Comparison of ENCODE assay signal across 18 cellular contexts in genomic region chr4:139942284-139942683, GRCh38.
DNase-seq lines count a peak whose midpoint lies in the region; ATAC-seq, FAIRE-seq and TF ChIP-seq lines count a peak whose summit lies in the region.
"Had no signal": no experiment of that assay in that cellular context is flagged by ENCODE, and none has a peak within 500 bp of the region (broad histone marks: within the 10 kb centered on the region; RNA-seq: fewer than 3 reads in every experiment).

No MANE protein-coding gene starts in this region.

- H3K4ac ChIP-seq in H1 (replicated peaks; ENCODE audit: insufficient read length, low read depth, low read length), result peak overlapping the region; percentile 39
- no peak overlapping the region for H3K4ac ChIP-seq in mesenchymal stem cell (ENCODE audit: low read depth in 1 of 2, low read length in 2 of 2)

- CTCF ChIA-PET in H1 (lab: Charles Lee; ENCODE audit: partially characterized antibody), result no interaction called here

- H3K9me3 ChIP-seq in heart left ventricle, result no peaks in the 10 kb centered on the region
- H3K9me3 ChIP-seq in right atrium auricular region, result no peaks in the 10 kb centered on the region
- no peaks in the 10 kb centered on the region for H3K9me3 ChIP-seq in H1 (ENCODE audit: insufficient read depth in 2 of 2, low read depth in 1 of 2, low read length in 1 of 2)
- no peaks in the 10 kb centered on the region for H3K9me3 ChIP-seq in mesenchymal stem cell (ENCODE audit: control insufficient read depth, low read length)
- H3K9me3 ChIP-seq: A549, HAP-1 had no signal

- no peak for FAIRE-seq in H1 (lab: Jason Lieb, UNC)
- FAIRE-seq: A549, G401.6, HTR-8/SVneo had no signal

- POLR2A ChIA-PET in H1 (lab: Charles Lee; ENCODE audit: partially characterized antibody), result no interaction called here

- TF ChIP-seq RAD21 in H1 (IDR thresholded peaks at IDR 0.05 in 1 of 2, conservative IDR thresholded peaks at IDR 0.05 in 1 of 2; ENCODE audit: low read depth in 2 of 2, low read length in 2 of 2), result no peak

- H3K9ac ChIP-seq in H1 (replicated peaks in 1 of 4; ENCODE audit: extremely low read depth in 1 of 4, low read depth in 3 of 4, low read length in 3 of 4), result no peak overlapping the region
- H3K9ac ChIP-seq in mesenchymal stem cell (ENCODE audit: low read length), result no peak overlapping the region

- no peak overlapping the region for H2AK5ac ChIP-seq in H1 (ENCODE audit: low read depth, low read length)
- H2AK5ac ChIP-seq in mesenchymal stem cell (ENCODE audit: low read length, severe bottlenecking), result peak overlapping the region; percentile 37

- DNase-seq in heart left ventricle (no peak), right atrium auricular region (ENCODE audit: low spot score) (no peak), H1 (ENCODE audit: low read depth in 1 of 2, low spot score in 2 of 2) (no peak), mesenchymal stem cell (peak; percentile 33), middle frontal gyrus (ENCODE audit: extremely low spot score, low spot score) (no peak), NCI-H146 (lab: John Stamatoyannopoulos, UW) (no peak)
- DNase-seq in activated effector memory CD4-positive, alpha-beta T cell treated with Interleukin-2 at 50 U/mL for 16 hours, result no peak
- DNase-seq: C1 segment of cervical spinal cord, DND-41, NCI-H187 treated with DMSO at 0.1 percent for 48 hours, NCI-H2171 treated with DMSO at 0.1 percent for 48 hours, NCI-H446 treated with DMSO at 0.1 percent for 48 hours, NCI-H774 had no signal

- H2AFZ ChIP-seq in H1 (ENCODE audit: low read length) (no peak overlapping the region), mesenchymal stem cell (ENCODE audit: low read depth, low read length) (no peak overlapping the region)

- H3K18ac ChIP-seq in H1 (ENCODE audit: extremely low read depth, low read length) (0 out of 2 replicates have a peak overlapping the region, but pooled peaks have one; percentile 2), mesenchymal stem cell (ENCODE audit: low read depth in 1 of 2, low read length in 2 of 2) (peak overlapping the region in 1 of 2 experiments; percentile 62)

- H4K91ac ChIP-seq in H1 (replicated peaks; ENCODE audit: insufficient read length, low read length) (peak overlapping the region; percentile 66), mesenchymal stem cell (ENCODE audit: low read length) (no peak overlapping the region)

- H2BK5ac ChIP-seq in H1 (ENCODE audit: low read depth, low read length) (no peak overlapping the region), mesenchymal stem cell (ENCODE audit: low read depth, low read length, poor library complexity, severe bottlenecking) (no peak overlapping the region)

- H2BK15ac ChIP-seq in H1 (ENCODE audit: low read length) (no peak overlapping the region), mesenchymal stem cell (ENCODE audit: low read depth, poor library complexity, severe bottlenecking) (no peak overlapping the region)

- no peak overlapping the region for H3K56ac ChIP-seq in H1 (replicated peaks; ENCODE audit: insufficient read length, low read depth, low read length)

- ATAC-seq in heart left ventricle, result peak; percentile 63 to 84 (median 72)
- ATAC-seq: A549 had no signal

- H3K4me1 ChIP-seq in heart left ventricle (peaks cover 0 to 14% (median 8%) of the 10 kb centered on the region in 12 donors), right atrium auricular region (peaks cover 0 to 17% of the 10 kb centered on the region in 2 donors), H1 (replicated peaks in 1 of 4; ENCODE audit: control insufficient read depth in 3 of 4, insufficient read depth in 4 of 4, low read length in 3 of 4) (peaks cover 0 to 4% (median 0%) of the 10 kb centered on the region in 4 experiments; a peak in 1 of 7 replicates), mesenchymal stem cell (ENCODE audit: control insufficient read depth, insufficient read depth, low read depth, low read length) (no peaks in the 10 kb centered on the region)

- no peak overlapping the region; the same call in 1 of the 2 replicates for H2BK12ac ChIP-seq in H1 (ENCODE audit: low read depth, low read length)
- no peak overlapping the region for H2BK12ac ChIP-seq in mesenchymal stem cell (ENCODE audit: low read length in 2 of 2)

- WGBS in heart left ventricle, 4 donors, result 47 to 58% (median 49%) methylated on average over 3 of the region's 3 CpGs
- WGBS in H1 (ENCODE audit: extremely low coverage in 1 of 2, insufficient coverage in 1 of 2, insufficient read length in 1 of 2, insufficient replicate concordance in 2 of 2, low coverage in 1 of 2, low lambda C conversion rate in 2 of 2, missing lambda C conversion rate in 1 of 2), 2 experiments, result 95% methylated on average over 3 of the region's 3 CpGs; no CpG with 5 or more reads in 1 of the 2 experiments
- WGBS in mesenchymal stem cell, result 32% methylated on average over 2 of the region's 3 CpGs

- no peak for TF ChIP-seq EP300 in H1 (IDR thresholded peaks at IDR 0.05; ENCODE audit: borderline replicate concordance in 1 of 2, low read depth in 2 of 2, low read length in 2 of 2)

- no peak for TF ChIP-seq CTCF in heart left ventricle (IDR thresholded peaks at IDR 0.05)
- TF ChIP-seq CTCF in right atrium auricular region (IDR thresholded peaks at IDR 0.05), result no peak
- TF ChIP-seq CTCF in H1 (IDR thresholded peaks at IDR 0.05; ENCODE audit: control extremely low read depth in 1 of 3, insufficient read depth in 1 of 3, low read depth in 1 of 3, low read length in 3 of 3), result no peak

- H3K27me3 ChIP-seq in heart left ventricle, result no peaks in the 10 kb centered on the region
- H3K27me3 ChIP-seq in right atrium auricular region, result no peaks in the 10 kb centered on the region
- H3K27me3 ChIP-seq in H1 (replicated peaks in 1 of 4; ENCODE audit: control insufficient read depth in 3 of 4, extremely low read depth in 1 of 4, insufficient read depth in 3 of 4, low read length in 3 of 4), result no peaks in the 10 kb centered on the region
- no peaks in the 10 kb centered on the region for H3K27me3 ChIP-seq in mesenchymal stem cell (ENCODE audit: control insufficient read depth in 1 of 2, insufficient read depth in 1 of 2, low read length in 2 of 2)

- no peak overlapping the region for H3K23ac ChIP-seq in H1 (ENCODE audit: insufficient read length)
- no peak overlapping the region for H3K23ac ChIP-seq in mesenchymal stem cell (ENCODE audit: low read length in 2 of 2)

- no peak overlapping the region for H3K4me2 ChIP-seq in H1 (ENCODE audit: insufficient read depth in 1 of 2, low read depth in 2 of 2, low read length in 2 of 2)
- no peak overlapping the region for H3K4me2 ChIP-seq in mesenchymal stem cell (ENCODE audit: low read length, poor library complexity, severe bottlenecking)
- H3K4me2 ChIP-seq: A549 had no signal

- H2BK120ac ChIP-seq in H1 (replicated peaks; ENCODE audit: low read depth, low read length) (no peak overlapping the region), mesenchymal stem cell (ENCODE audit: low read depth, low read length) (no peak overlapping the region)

- no peaks in the 10 kb centered on the region for H3K23me2 ChIP-seq in H1 (ENCODE audit: low read depth, low read length)

- H3K79me1 ChIP-seq in H1 (ENCODE audit: low read depth, low read length) (no peaks in the 10 kb centered on the region), mesenchymal stem cell (replicated peaks; ENCODE audit: low read length, poor library complexity, severe bottlenecking) (no peaks in the 10 kb centered on the region)

- H3K14ac ChIP-seq in H1 (ENCODE audit: insufficient read length) (no peak overlapping the region), mesenchymal stem cell (ENCODE audit: low read length in 2 of 2) (no peak overlapping the region)

- H2BK20ac ChIP-seq in H1 (ENCODE audit: low read length), result no peak overlapping the region

- H4K8ac ChIP-seq in H1 (ENCODE audit: extremely low read depth, insufficient read depth, low read length) (no peak overlapping the region), mesenchymal stem cell (ENCODE audit: low read length) (no peak overlapping the region)

- TF ChIP-seq POLR2A in heart left ventricle (IDR thresholded peaks at IDR 0.05) (no peak), H1 (IDR thresholded peaks at IDR 0.05; ENCODE audit: control extremely low read depth in 1 of 2, low read depth in 2 of 2, low read length in 2 of 2) (no peak)

- H3K36me3 ChIP-seq in heart left ventricle, result no peaks in the 10 kb centered on the region
- no peaks in the 10 kb centered on the region for H3K36me3 ChIP-seq in right atrium auricular region
- H3K36me3 ChIP-seq in H1 (ENCODE audit: control insufficient read depth in 2 of 4, insufficient read depth in 4 of 4, low read length in 3 of 4), result no peaks in the 10 kb centered on the region
- H3K36me3 ChIP-seq in mesenchymal stem cell (ENCODE audit: control insufficient read depth in 1 of 2, insufficient read depth in 2 of 2, low read depth in 1 of 2, low read length in 2 of 2), result no peaks in the 10 kb centered on the region
- H3K36me3 ChIP-seq: HAP-1 had no signal

- H4K5ac ChIP-seq in H1 (ENCODE audit: insufficient read length, low read depth, low read length), result no peak overlapping the region

- no peaks in the 10 kb centered on the region for H3K79me2 ChIP-seq in H1 (ENCODE audit: control insufficient read depth in 1 of 2, insufficient read depth in 2 of 2, low read length in 2 of 2)

- H3K27ac ChIP-seq in heart left ventricle, result no peak overlapping the region
- no peak overlapping the region for H3K27ac ChIP-seq in right atrium auricular region
- H3K27ac ChIP-seq in H1 (ENCODE audit: low read depth, low read length), result no peak overlapping the region
- no peak overlapping the region for H3K27ac ChIP-seq in mesenchymal stem cell (ENCODE audit: low read length, poor library complexity, severe bottlenecking)
- H3K27ac ChIP-seq: A549, HL-60 had no signal

- no peaks in the 10 kb centered on the region for H4K20me1 ChIP-seq in H1 (replicated peaks in 1 of 2; ENCODE audit: control insufficient read depth in 1 of 2, insufficient read depth in 2 of 2, low read length in 2 of 2)

- H3K4me3 ChIP-seq in heart left ventricle (no peak overlapping the region), right atrium auricular region (no peak overlapping the region), H1 (ENCODE audit: extremely low read depth in 1 of 4, insufficient read depth in 2 of 4, low read depth in 3 of 4, low read length in 4 of 4) (no peak overlapping the region), mesenchymal stem cell (ENCODE audit: insufficient read depth in 1 of 2, low read depth in 1 of 2, low read length in 2 of 2) (no peak overlapping the region)
- H3K4me3 ChIP-seq: A549, HAP-1 had no signal

- intact Hi-C loops in heart left ventricle (cut with DNase I), result no loop called here

TF ChIP-seq in H1, 55 proteins besides CTCF, POLR2A, EP300 and RAD21:
- TF ChIP-seq BCL11A (IDR thresholded peaks at IDR 0.05; ENCODE audit: low read depth in 2 of 2, low read length in 2 of 2), result no peak
